ENCODE assay signal across 17 cellular contexts in genomic region chr19:19630426-19630825, GRCh38.
"Had no signal": no experiment of that assay in that cellular context is flagged by ENCODE, and none has a peak within 500 bp of the region (broad histone marks: within the 10 kb centered on the region; RNA-seq: fewer than 3 reads in every experiment).

No MANE protein-coding gene starts in this region.

- H3K4me3 Mint-ChIP-seq: activated CD4-positive, alpha-beta T cell treated with anti-CD3 and anti-CD28 coated beads for 36 hours; stimulated activated naive CD8-positive, alpha-beta T cell treated with anti-CD3 and anti-CD28 coated beads, Interleukin-15, Interleukin-2, amounts not matched to agents 100 ng/mL and 50 ng/mL, for 24 hours had no signal

- H3K27ac Mint-ChIP-seq: activated CD4-positive, alpha-beta memory T cell treated with anti-CD3 and anti-CD28 coated beads, Interleukin-2, amount 10 ng/mL, durations not matched to agents 7 days and 5 days; activated CD4-positive, alpha-beta T cell treated with anti-CD3 and anti-CD28 coated beads for 36 hours; brain; stimulated activated naive CD8-positive, alpha-beta T cell treated with anti-CD3 and anti-CD28 coated beads, Interleukin-15, Interleukin-2, amounts not matched to agents 100 ng/mL and 50 ng/mL, for 24 hours had no signal

- H3K9me3 Mint-ChIP-seq: activated CD4-positive, alpha-beta memory T cell treated with anti-CD3 and anti-CD28 coated beads, Interleukin-2, amount 10 ng/mL, durations not matched to agents 7 days and 5 days; brain; immature natural killer cell; stimulated activated naive CD8-positive, alpha-beta T cell treated with anti-CD3 and anti-CD28 coated beads, Interleukin-15, Interleukin-2, amounts not matched to agents 100 ng/mL and 50 ng/mL, for 24 hours had no signal

- DNase-seq: activated CD4-positive, alpha-beta memory T cell treated with anti-CD3 and anti-CD28 coated beads, Interleukin-2, amount 10 ng/mL, durations not matched to agents 7 days and 5 days; activated CD4-positive, alpha-beta T cell treated with anti-CD3 and anti-CD28 coated beads for 36 hours; activated CD8-positive, alpha-beta memory T cell treated with anti-CD3 and anti-CD28 coated beads, Interleukin-2, amount 50 U/mL, for 48 hours; activated naive CD4-positive, alpha-beta T cell treated with Interleukin-2 at 50 U/mL for 16 hours; amygdala; dorsolateral prefrontal cortex; immature natural killer cell; left cardiac atrium; lower lobe of right lung; midbrain; spleen; stimulated activated CD4-positive, alpha-beta T cell treated with anti-CD3 and anti-CD28 coated beads, Interleukin-2, amount 100 ng/mL, for 24 hours; T1000 had no signal

- H3K27me3 Mint-ChIP-seq: activated CD4-positive, alpha-beta memory T cell treated with anti-CD3 and anti-CD28 coated beads, Interleukin-2, amount 10 ng/mL, durations not matched to agents 7 days and 5 days; activated CD4-positive, alpha-beta T cell treated with anti-CD3 and anti-CD28 coated beads for 36 hours; stimulated activated naive CD8-positive, alpha-beta T cell treated with anti-CD3 and anti-CD28 coated beads, Interleukin-15, Interleukin-2, amounts not matched to agents 100 ng/mL and 50 ng/mL, for 24 hours had no signal

- H3K9me3 ChIP-seq: esophagus muscularis mucosa, lower lobe of right lung, spleen had no signal

- ATAC-seq: activated CD4-positive, alpha-beta T cell treated with anti-CD3 and anti-CD28 coated beads for 36 hours; left cardiac atrium; lower lobe of right lung; sciatic nerve had no signal

- H3K4me3 ChIP-seq: dorsolateral prefrontal cortex, esophagus muscularis mucosa, lower lobe of right lung, spleen had no signal
